Comparison of ENCODE assay signal across 30 cellular contexts in genomic region chr6:31961616-31962015, GRCh38. TPM values are rescaled to one million over a fixed set of nuclear protein-coding genes. Genes with fewer than 3 reads are reported as not detected.
A peak's percentile ranks its signal among the peaks of the same experiment; 100 is the strongest.
DNase-seq lines count a peak whose midpoint lies in the region; ATAC-seq and TF ChIP-seq lines count a peak whose summit lies in the region.
"Had no signal": no experiment of that assay in that cellular context is flagged by ENCODE, and none has a peak within 500 bp of the region (broad histone marks: within the 10 kb centered on the region; RNA-seq: fewer than 3 reads in every experiment).

No MANE protein-coding gene starts in this region.

- in situ Hi-C loops in IMR-90 (cut with MboI; ENCODE audit: low sequenced_read_pairs): no loop called here

- H4K20me1 ChIP-seq in IMR-90 (ENCODE audit: insufficient read depth, low read length): no peaks in the 10 kb centered on the region

- peak overlapping the region; percentile 98 for H3K27ac Mint-ChIP-seq in activated T-cell treated with anti-CD3 and anti-CD28 coated beads, Interleukin-2, amount 50 U/mL, for 24 hours
- no peak overlapping the region for H3K27ac Mint-ChIP-seq in activated T-cell treated with anti-CD3 and anti-CD28 coated beads, Interleukin-2, amount 50 U/mL, for 72 hours
- H3K27ac Mint-ChIP-seq in effector memory CD8-positive, alpha-beta T cell: peak overlapping the region; percentile 77 to 95
- H3K27ac Mint-ChIP-seq in progenitor cell of endocrine pancreas: no peak overlapping the region

- H3K27me3 ChIP-seq in IMR-90 (ENCODE audit: control insufficient read depth, insufficient read depth, low read length): no peaks in the 10 kb centered on the region
- H3K27me3 ChIP-seq: gastrocnemius medialis, hepatocyte, neutrophil had no signal

- H2BK20ac ChIP-seq in IMR-90 (ENCODE audit: low read depth, low read length): no peak overlapping the region

- H3K79me1 ChIP-seq in IMR-90 (ENCODE audit: low read depth in 1 of 2, low read length in 2 of 2): peaks cover 32 to 43% of the 10 kb centered on the region in 2 experiments

- H3K27me3 Mint-ChIP-seq in activated T-cell treated with anti-CD3 and anti-CD28 coated beads, Interleukin-2, amount 50 U/mL, for 24 hours: no peaks in the 10 kb centered on the region
- H3K27me3 Mint-ChIP-seq in activated T-cell treated with anti-CD3 and anti-CD28 coated beads, Interleukin-2, amount 50 U/mL, for 72 hours (ENCODE audit: low read depth): no peaks in the 10 kb centered on the region
- no peaks in the 10 kb centered on the region for H3K27me3 Mint-ChIP-seq in effector memory CD8-positive, alpha-beta T cell
- H3K27me3 Mint-ChIP-seq in progenitor cell of endocrine pancreas: no peaks in the 10 kb centered on the region

- dilution Hi-C loops in IMR-90 (cut with HindIII; ENCODE audit: low sequenced_read_pairs, unreplicated experiment): no loop called here

- peaks cover 52% of the 10 kb centered on the region for H3K36me3 ChIP-seq in IMR-90 (ENCODE audit: control insufficient read depth, insufficient read depth, low read length)

- DNase-seq in activated T-cell treated with anti-CD3 and anti-CD28 coated beads, Interleukin-2, amount 50 U/mL, for 24 hours: no peak
- DNase-seq in activated T-cell treated with anti-CD3 and anti-CD28 coated beads, Interleukin-2, amount 50 U/mL, for 72 hours: no peak
- no peak for DNase-seq in IMR-90
- DNase-seq in effector memory CD8-positive, alpha-beta T cell: no peak
- DNase-seq in progenitor cell of endocrine pancreas (ENCODE audit: low spot score, unreplicated experiment): no peak
- no peak for DNase-seq in GM19238 (ENCODE audit: insufficient read length, low spot score)
- no peak for DNase-seq in SW480 (ENCODE audit: low spot score)
- DNase-seq: activated CD4-positive, CD25-positive, alpha-beta regulatory T cell treated with anti-CD3 and anti-CD28 coated beads, Interleukin-2, amount 50 U/mL, for 72 hours; activated T-cell treated with anti-CD3 and anti-CD28 coated beads, Interleukin-2, amount 50 U/mL, for 48 hours; AML-193; COR-L47; dermis blood vessel endothelial cell; DMS79; gastrocnemius medialis; GDM1; KG1; left cardiac atrium; NCI-H1436; NCI-H2081 treated with DMSO at 0.1 percent for 48 hours; NCI-H226; NCI-H748 treated with DMSO at 0.1 percent for 48 hours; stimulated activated CD4-positive, alpha-beta T cell treated with anti-CD3 and anti-CD28 coated beads, Interleukin-15, amount 100 ng/mL, for 24 hours; T-helper 1 cell; trophoblast cell had no signal

- TF ChIP-seq CTCF in IMR-90 (conservative IDR thresholded peaks at IDR 0.05; ENCODE audit: low read depth, low read length): no peak
- TF ChIP-seq CTCF in progenitor cell of endocrine pancreas (IDR thresholded peaks at IDR 0.05; ENCODE audit: unreplicated experiment): no peak

- H3K9me3 Mint-ChIP-seq in activated T-cell treated with anti-CD3 and anti-CD28 coated beads, Interleukin-2, amount 50 U/mL, for 24 hours: no peaks in the 10 kb centered on the region
- no peaks in the 10 kb centered on the region for H3K9me3 Mint-ChIP-seq in activated T-cell treated with anti-CD3 and anti-CD28 coated beads, Interleukin-2, amount 50 U/mL, for 72 hours
- H3K9me3 Mint-ChIP-seq in effector memory CD8-positive, alpha-beta T cell: no peaks in the 10 kb centered on the region
- H3K9me3 Mint-ChIP-seq in progenitor cell of endocrine pancreas (ENCODE audit: low read depth): no peaks in the 10 kb centered on the region

- no peak overlapping the region for H3K56ac ChIP-seq in IMR-90 (ENCODE audit: extremely low read depth, insufficient read depth, low read length)

- ATAC-seq in activated T-cell treated with anti-CD3 and anti-CD28 coated beads, Interleukin-2, amount 50 U/mL, for 72 hours (replicated peaks in 1 of 2): no peak
- ATAC-seq in IMR-90 (ENCODE audit: low read depth): no peak
- no peak for ATAC-seq in effector memory CD8-positive, alpha-beta T cell (replicated peaks)
- no peak for ATAC-seq in GM19351 (IDR thresholded peaks at IDR 0.05; ENCODE audit: unreplicated experiment)
- ATAC-seq: A549, gastrocnemius medialis, HCT116, left cardiac atrium had no signal

- no peak overlapping the region for H2BK120ac ChIP-seq in IMR-90 (ENCODE audit: low read depth, low read length)

- no peak overlapping the region for H3K14ac ChIP-seq in IMR-90 (replicated peaks; ENCODE audit: low read depth, low read length)

- H3K27ac ChIP-seq in IMR-90 (ENCODE audit: insufficient read depth, low read length): no peak overlapping the region
- H3K27ac ChIP-seq: A549, gastrocnemius medialis, hepatocyte, neutrophil had no signal

- no peak for TF ChIP-seq RAD21 in IMR-90 (IDR thresholded peaks at IDR 0.05; ENCODE audit: low read length)

- no peak overlapping the region for H3K4me2 ChIP-seq in IMR-90 (ENCODE audit: low read depth, low read length)
- H3K4me2 ChIP-seq: A549, hepatocyte had no signal

- CTCF ChIA-PET in IMR-90 (lab: Yijun Ruan, JAX): no interaction called here

- no peak overlapping the region for H4K91ac ChIP-seq in IMR-90 (ENCODE audit: insufficient read depth, low read depth, low read length)

- H3K4ac ChIP-seq in IMR-90 (ENCODE audit: low read depth, low read length): no peak overlapping the region

- H2BK5ac ChIP-seq in IMR-90 (ENCODE audit: low read depth, low read length, poor library complexity, severe bottlenecking): no peak overlapping the region

- no peak overlapping the region for H4K8ac ChIP-seq in IMR-90 (ENCODE audit: low read depth in 2 of 2, low read length in 2 of 2)

- peak overlapping the region; percentile 67 for H2AK9ac ChIP-seq in IMR-90 (replicated peaks; ENCODE audit: low read depth, low read length, poor library complexity)

- no peaks in the 10 kb centered on the region for H3K9me3 ChIP-seq in IMR-90 (ENCODE audit: control insufficient read depth, insufficient read depth, low read length)
- H3K9me3 ChIP-seq: A549, gastrocnemius medialis, neutrophil had no signal

- no peak overlapping the region for H3K9ac ChIP-seq in IMR-90 (ENCODE audit: low read depth, low read length)

- H3K36me3 Mint-ChIP-seq in activated T-cell treated with anti-CD3 and anti-CD28 coated beads, Interleukin-2, amount 50 U/mL, for 24 hours (ENCODE audit: low read depth): peaks cover 96% of the 10 kb centered on the region
- peaks cover 3 to 9% of the 10 kb centered on the region in 2 donors for H3K36me3 Mint-ChIP-seq in activated T-cell treated with anti-CD3 and anti-CD28 coated beads, Interleukin-2, amount 50 U/mL, for 72 hours (ENCODE audit: insufficient read depth in 2 of 2)
- peaks cover 63% of the 10 kb centered on the region for H3K36me3 Mint-ChIP-seq in effector memory CD8-positive, alpha-beta T cell (ENCODE audit: insufficient read depth)
- H3K36me3 Mint-ChIP-seq in progenitor cell of endocrine pancreas (ENCODE audit: insufficient read depth): peaks cover 10% of the 10 kb centered on the region

- no peak overlapping the region for H4K5ac ChIP-seq in IMR-90 (ENCODE audit: low read depth, low read length)

- peaks cover 7% of the 10 kb centered on the region; the same call in 1 of the 2 replicates for H3K4me1 ChIP-seq in IMR-90 (ENCODE audit: control insufficient read depth, insufficient read depth, low read length)

- TF ChIP-seq POLR2A in IMR-90 (IDR thresholded peaks at IDR 0.05; ENCODE audit: low read depth, low read length): no peak

- H2AK5ac ChIP-seq in IMR-90 (ENCODE audit: low read depth, low read length): no peak overlapping the region

- no peak overlapping the region for H3K23ac ChIP-seq in IMR-90 (ENCODE audit: low read depth, low read length)

- no peak overlapping the region for H2BK15ac ChIP-seq in IMR-90 (ENCODE audit: low read depth, low read length)

- intact Hi-C loops in IMR-90 (cut with micrococcal nuclease): no loop called here

- peaks cover 47% of the 10 kb centered on the region for H3K4me1 Mint-ChIP-seq in activated T-cell treated with anti-CD3 and anti-CD28 coated beads, Interleukin-2, amount 50 U/mL, for 24 hours (ENCODE audit: low read depth)
- peaks cover 51% of the 10 kb centered on the region for H3K4me1 Mint-ChIP-seq in activated T-cell treated with anti-CD3 and anti-CD28 coated beads, Interleukin-2, amount 50 U/mL, for 72 hours (ENCODE audit: low read depth)
- peaks cover 30 to 33% of the 10 kb centered on the region in 2 donors for H3K4me1 Mint-ChIP-seq in effector memory CD8-positive, alpha-beta T cell (ENCODE audit: low read depth in 2 of 2)
- H3K4me1 Mint-ChIP-seq in progenitor cell of endocrine pancreas (ENCODE audit: low read depth): peaks cover 19% of the 10 kb centered on the region

- 71% methylated on average over 3 of the region's 12 CpGs; no CpG with 5 or more reads in 1 of the 2 experiments for WGBS in IMR-90 (ENCODE audit: extremely low coverage in 2 of 2, insufficient read length in 1 of 2), 2 experiments

- peaks cover 11% of the 10 kb centered on the region for H3K9me1 ChIP-seq in IMR-90 (ENCODE audit: insufficient read depth, low read length)

- no peak overlapping the region for H3K18ac ChIP-seq in IMR-90 (ENCODE audit: low read depth, low read length)

- BruUV-seq in IMR-90 (replicated peaks; lab: Mats Ljungman, UMichigan): no TSS peak

- no peak overlapping the region for H3K4me3 Mint-ChIP-seq in activated T-cell treated with anti-CD3 and anti-CD28 coated beads, Interleukin-2, amount 50 U/mL, for 24 hours
- no peak overlapping the region for H3K4me3 Mint-ChIP-seq in activated T-cell treated with anti-CD3 and anti-CD28 coated beads, Interleukin-2, amount 50 U/mL, for 72 hours
- peak overlapping the region in 1 of 2 donors; percentile 15 for H3K4me3 Mint-ChIP-seq in effector memory CD8-positive, alpha-beta T cell
- peak overlapping the region; percentile 12 for H3K4me3 Mint-ChIP-seq in progenitor cell of endocrine pancreas (ENCODE audit: low read depth)

- H2AFZ ChIP-seq in IMR-90 (replicated peaks; ENCODE audit: low read length, poor library complexity): no peak overlapping the region
- H2AFZ ChIP-seq: hepatocyte had no signal

- no peak overlapping the region for H3K4me3 ChIP-seq in IMR-90 (ENCODE audit: insufficient read depth, low read depth, low read length)
- H3K4me3 ChIP-seq: A549, gastrocnemius medialis, hepatocyte had no signal

- POLR2A ChIA-PET in IMR-90 (lab: Charles Lee; ENCODE audit: unreplicated experiment): no interaction called here

RNA-seq across cellular contexts. Expression of gene SKIC2, which starts 2.6 kb away (rescaled TPM):
- 10 to 100 TPM; 75.7 to 79.7 TPM for total RNA-seq in activated T-cell treated with anti-CD3 and anti-CD28 coated beads, Interleukin-2, amount 50 U/mL, for 72 hours
- total RNA-seq in IMR-90 (2012; rRNA removed): 30.6 and 34.7 TPM in 2 replicates
- polyA plus RNA-seq in IMR-90 (2012; rRNA removed): 46.0 and 46.3 TPM in 2 replicates
- polyA plus RNA-seq in IMR-90 (2012; cell fraction: cytosol; rRNA removed): 39.5 and 40.5 TPM in 2 replicates
- polyA plus RNA-seq in IMR-90 (2012; cell fraction: nucleus; rRNA removed; ENCODE audit: low replicate concordance): 273 and 417 TPM in 2 replicates
- 97.9 and 103 TPM in 2 replicates for total RNA-seq in progenitor cell of endocrine pancreas

RNA-seq across cellular contexts. Expression of gene NELFE, which starts 2.8 kb away (rescaled TPM):
- total RNA-seq in activated T-cell treated with anti-CD3 and anti-CD28 coated beads, Interleukin-2, amount 50 U/mL, for 72 hours: 10 to 100 TPM; 65.0 to 71.5 TPM
- total RNA-seq in IMR-90 (2012; rRNA removed) (76.0 and 90.8 TPM in 2 replicates), progenitor cell of endocrine pancreas (67.2 and 71.8 TPM in 2 replicates)
- polyA plus RNA-seq in IMR-90 (2012; rRNA removed): 63.6 and 65.4 TPM in 2 replicates
- polyA plus RNA-seq in IMR-90 (2012; cell fraction: cytosol; rRNA removed): 48.3 and 75.0 TPM in 2 replicates
- 32.9 and 59.1 TPM in 2 replicates for polyA plus RNA-seq in IMR-90 (2012; cell fraction: nucleus; rRNA removed; ENCODE audit: low replicate concordance)

RNA-seq across cellular contexts. Expression of gene DXO, which starts 10.3 kb away (rescaled TPM):
- total RNA-seq in activated T-cell treated with anti-CD3 and anti-CD28 coated beads, Interleukin-2, amount 50 U/mL, for 72 hours: 10 to 100 TPM; 23.3 to 34.7 TPM
- total RNA-seq in IMR-90 (2012; rRNA removed) (7.8 and 9.3 TPM in 2 replicates), progenitor cell of endocrine pancreas (26.3 and 29.4 TPM in 2 replicates)
- polyA plus RNA-seq in IMR-90 (2012; rRNA removed): 21.4 and 22.1 TPM in 2 replicates
- polyA plus RNA-seq in IMR-90 (2012; cell fraction: cytosol; rRNA removed): 15.9 and 19.3 TPM in 2 replicates
- polyA plus RNA-seq in IMR-90 (2012; cell fraction: nucleus; rRNA removed; ENCODE audit: low replicate concordance): 107 and 151 TPM in 2 replicates

RNA-seq across cellular contexts. Expression of gene CFB, which starts 15.7 kb away (rescaled TPM):
- total RNA-seq in activated T-cell treated with anti-CD3 and anti-CD28 coated beads, Interleukin-2, amount 50 U/mL, for 72 hours: 1 to 10 TPM; 1.1 to 3.5 TPM
- total RNA-seq in IMR-90 (2012; rRNA removed): 1.4 and 1.8 TPM in 2 replicates
- polyA plus RNA-seq in IMR-90 (2012; rRNA removed): 5.8 and 6.1 TPM in 2 replicates
- 4.1 and 5.2 TPM in 2 replicates for polyA plus RNA-seq in IMR-90 (2012; cell fraction: cytosol; rRNA removed)
- polyA plus RNA-seq in IMR-90 (2012; cell fraction: nucleus; rRNA removed; ENCODE audit: low replicate concordance): 15.4 and 32.5 TPM in 2 replicates
- total RNA-seq in progenitor cell of endocrine pancreas: 3.9 and 4.7 TPM in 2 replicates
- total RNA-seq: SK-MEL-5 had no signal

RNA-seq across cellular contexts. Expression of gene C4A, which starts 20.2 kb away (rescaled TPM):
- total RNA-seq in activated T-cell treated with anti-CD3 and anti-CD28 coated beads, Interleukin-2, amount 50 U/mL, for 72 hours: 1 to 10 TPM; 6.9 to 7.6 TPM
- 0.83 and 0.90 TPM in 2 replicates for total RNA-seq in IMR-90 (2012; rRNA removed)
- 3.6 and 3.8 TPM in 2 replicates for polyA plus RNA-seq in IMR-90 (2012; rRNA removed)
- 2.2 and 4.6 TPM in 2 replicates for polyA plus RNA-seq in IMR-90 (2012; cell fraction: cytosol; rRNA removed)
- polyA plus RNA-seq in IMR-90 (2012; cell fraction: nucleus; rRNA removed; ENCODE audit: low replicate concordance): 29.7 and 54.7 TPM in 2 replicates
- total RNA-seq in progenitor cell of endocrine pancreas: 13.1 and 14.1 TPM in 2 replicates

Comparison
In these comparisons a context has a peak if more than half of its experiments do, and no peak if none do; other contexts are left out.
1. H3K27ac Mint-ChIP-seq: peak in activated T-cell treated with anti-CD3 and anti-CD28 coated beads, Interleukin-2, amount 50 U/mL, for 24 hours (single experiment) and effector memory CD8-positive, alpha-beta T cell (2 of 2); none in activated T-cell treated with anti-CD3 and anti-CD28 coated beads, Interleukin-2, amount 50 U/mL, for 72 hours (single experiment) and progenitor cell of endocrine pancreas (single experiment).